ENCODE assay signal across 1 cellular context in the genomic region with DNA sequence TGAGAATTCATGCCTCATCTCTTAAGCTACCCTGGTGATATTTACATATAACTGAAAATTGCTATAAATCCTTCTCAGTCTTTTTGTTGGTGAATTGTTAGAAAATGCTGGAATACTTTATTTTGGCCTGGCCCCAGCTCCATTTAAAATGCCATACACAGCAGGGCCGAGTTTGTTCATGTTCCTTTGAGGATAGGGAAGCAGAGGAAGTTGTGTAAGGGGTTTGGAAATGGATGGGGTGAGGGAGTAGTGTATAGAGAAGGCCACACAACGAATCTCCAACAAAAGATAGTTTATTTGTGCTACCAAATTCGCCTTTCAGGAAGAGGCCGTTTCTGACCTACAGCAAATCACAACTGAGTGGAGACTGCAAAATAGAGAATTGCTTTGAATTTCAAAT.
TF ChIP-seq lines count a peak whose summit lies in the region.

No MANE protein-coding gene starts in this region.

TF ChIP-seq in GM23338, 12 proteins besides CTCF, POLR2A, EP300 and RAD21 (continued from another document):
- TF ChIP-seq, protein P1, sequence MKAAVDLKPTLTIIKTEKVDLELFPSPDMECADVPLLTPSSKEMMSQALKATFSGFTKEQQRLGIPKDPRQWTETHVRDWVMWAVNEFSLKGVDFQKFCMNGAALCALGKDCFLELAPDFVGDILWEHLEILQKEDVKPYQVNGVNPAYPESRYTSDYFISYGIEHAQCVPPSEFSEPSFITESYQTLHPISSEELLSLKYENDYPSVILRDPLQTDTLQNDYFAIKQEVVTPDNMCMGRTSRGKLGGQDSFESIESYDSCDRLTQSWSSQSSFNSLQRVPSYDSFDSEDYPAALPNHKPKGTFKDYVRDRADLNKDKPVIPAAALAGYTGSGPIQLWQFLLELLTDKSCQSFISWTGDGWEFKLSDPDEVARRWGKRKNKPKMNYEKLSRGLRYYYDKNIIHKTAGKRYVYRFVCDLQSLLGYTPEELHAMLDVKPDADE (IDR thresholded peaks at IDR 0.05), result no peak
- TF ChIP-seq CREB1 (CRISPR knock-in tag; IDR thresholded peaks at IDR 0.05; ENCODE audit: low read depth), result no peak
- TF ChIP-seq, protein P2, sequence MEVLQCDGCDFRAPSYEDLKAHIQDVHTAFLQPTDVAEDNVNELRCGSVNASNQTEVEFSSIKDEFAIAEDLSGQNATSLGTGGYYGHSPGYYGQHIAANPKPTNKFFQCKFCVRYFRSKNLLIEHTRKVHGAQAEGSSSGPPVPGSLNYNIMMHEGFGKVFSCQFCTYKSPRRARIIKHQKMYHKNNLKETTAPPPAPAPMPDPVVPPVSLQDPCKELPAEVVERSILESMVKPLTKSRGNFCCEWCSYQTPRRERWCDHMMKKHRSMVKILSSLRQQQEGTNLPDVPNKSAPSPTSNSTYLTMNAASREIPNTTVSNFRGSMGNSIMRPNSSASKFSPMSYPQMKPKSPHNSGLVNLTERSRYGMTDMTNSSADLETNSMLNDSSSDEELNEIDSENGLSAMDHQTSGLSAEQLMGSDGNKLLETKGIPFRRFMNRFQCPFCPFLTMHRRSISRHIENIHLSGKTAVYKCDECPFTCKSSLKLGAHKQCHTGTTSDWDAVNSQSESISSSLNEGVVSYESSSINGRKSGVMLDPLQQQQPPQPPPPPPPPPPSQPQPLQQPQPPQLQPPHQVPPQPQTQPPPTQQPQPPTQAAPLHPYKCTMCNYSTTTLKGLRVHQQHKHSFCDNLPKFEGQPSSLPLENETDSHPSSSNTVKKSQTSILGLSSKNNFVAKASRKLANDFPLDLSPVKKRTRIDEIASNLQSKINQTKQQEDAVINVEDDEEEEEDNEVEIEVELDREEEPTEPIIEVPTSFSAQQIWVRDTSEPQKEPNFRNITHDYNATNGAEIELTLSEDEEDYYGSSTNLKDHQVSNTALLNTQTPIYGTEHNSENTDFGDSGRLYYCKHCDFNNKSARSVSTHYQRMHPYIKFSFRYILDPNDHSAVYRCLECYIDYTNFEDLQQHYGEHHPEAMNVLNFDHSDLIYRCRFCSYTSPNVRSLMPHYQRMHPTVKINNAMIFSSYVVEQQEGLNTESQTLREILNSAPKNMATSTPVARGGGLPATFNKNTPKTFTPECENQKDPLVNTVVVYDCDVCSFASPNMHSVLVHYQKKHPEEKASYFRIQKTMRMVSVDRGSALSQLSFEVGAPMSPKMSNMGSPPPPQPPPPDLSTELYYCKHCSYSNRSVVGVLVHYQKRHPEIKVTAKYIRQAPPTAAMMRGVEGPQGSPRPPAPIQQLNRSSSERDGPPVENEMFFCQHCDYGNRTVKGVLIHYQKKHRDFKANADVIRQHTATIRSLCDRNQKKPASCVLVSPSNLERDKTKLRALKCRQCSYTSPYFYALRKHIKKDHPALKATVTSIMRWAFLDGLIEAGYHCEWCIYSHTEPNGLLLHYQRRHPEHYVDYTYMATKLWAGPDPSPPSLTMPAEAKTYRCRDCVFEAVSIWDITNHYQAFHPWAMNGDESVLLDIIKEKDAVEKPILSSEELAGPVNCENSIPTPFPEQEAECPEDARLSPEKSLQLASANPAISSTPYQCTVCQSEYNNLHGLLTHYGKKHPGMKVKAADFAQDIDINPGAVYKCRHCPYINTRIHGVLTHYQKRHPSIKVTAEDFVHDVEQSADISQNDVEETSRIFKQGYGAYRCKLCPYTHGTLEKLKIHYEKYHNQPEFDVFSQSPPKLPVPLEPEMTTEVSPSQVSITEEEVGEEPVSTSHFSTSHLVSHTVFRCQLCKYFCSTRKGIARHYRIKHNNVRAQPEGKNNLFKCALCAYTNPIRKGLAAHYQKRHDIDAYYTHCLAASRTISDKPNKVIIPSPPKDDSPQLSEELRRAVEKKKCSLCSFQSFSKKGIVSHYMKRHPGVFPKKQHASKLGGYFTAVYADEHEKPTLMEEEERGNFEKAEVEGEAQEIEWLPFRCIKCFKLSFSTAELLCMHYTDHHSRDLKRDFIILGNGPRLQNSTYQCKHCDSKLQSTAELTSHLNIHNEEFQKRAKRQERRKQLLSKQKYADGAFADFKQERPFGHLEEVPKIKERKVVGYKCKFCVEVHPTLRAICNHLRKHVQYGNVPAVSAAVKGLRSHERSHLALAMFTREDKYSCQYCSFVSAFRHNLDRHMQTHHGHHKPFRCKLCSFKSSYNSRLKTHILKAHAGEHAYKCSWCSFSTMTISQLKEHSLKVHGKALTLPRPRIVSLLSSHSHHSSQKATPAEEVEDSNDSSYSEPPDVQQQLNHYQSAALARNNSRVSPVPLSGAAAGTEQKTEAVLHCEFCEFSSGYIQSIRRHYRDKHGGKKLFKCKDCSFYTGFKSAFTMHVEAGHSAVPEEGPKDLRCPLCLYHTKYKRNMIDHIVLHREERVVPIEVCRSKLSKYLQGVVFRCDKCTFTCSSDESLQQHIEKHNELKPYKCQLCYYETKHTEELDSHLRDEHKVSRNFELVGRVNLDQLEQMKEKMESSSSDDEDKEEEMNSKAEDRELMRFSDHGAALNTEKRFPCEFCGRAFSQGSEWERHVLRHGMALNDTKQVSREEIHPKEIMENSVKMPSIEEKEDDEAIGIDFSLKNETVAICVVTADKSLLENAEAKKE (CRISPR knock-in tag; IDR thresholded peaks at IDR 0.05), result no peak
- TF ChIP-seq ZNF331 (CRISPR knock-in tag; IDR thresholded peaks at IDR 0.05; ENCODE audit: low read depth), result no peak
